ENCODE assay signal across 9 cellular contexts in genomic region chr11:96061730-96062524, GRCh38.
DNase-seq lines count a peak whose midpoint lies in the region; ATAC-seq and TF ChIP-seq lines count a peak whose summit lies in the region.
"Had no signal": no experiment of that assay in that cellular context is flagged by ENCODE, and none has a peak within 500 bp of the region (broad histone marks: within the 10 kb centered on the region; RNA-seq: fewer than 3 reads in every experiment).

No MANE protein-coding gene starts in this region.

- whole genome bisulfite sequencing in mesendoderm (ENCODE audit: extremely low coverage, insufficient coverage, low lambda C conversion rate): no CpG with 5 or more reads among the region's 3 CpGs

- H2AFZ ChIP-seq in DND-41 (ENCODE audit: low read depth, low read length) (no peak overlapping the region), PC-3 (ENCODE audit: low read length) (no peak overlapping the region; the same call in 1 of the 2 replicates)

- H4K20me1 ChIP-seq in DND-41 (ENCODE audit: insufficient read depth, low read length) (no peaks in the 10 kb centered on the region), PC-3 (ENCODE audit: low read length) (no peaks in the 10 kb centered on the region)

- H2BK120ac ChIP-seq in mesendoderm (ENCODE audit: low read depth, low read length): no peak overlapping the region

- H3K9ac ChIP-seq in DND-41 (ENCODE audit: low read depth, low read length): no peak overlapping the region
- H3K9ac ChIP-seq in PC-3 (ENCODE audit: low read length): peak overlapping the region; percentile 16; the same call in 1 of the 2 replicates
- H3K9ac ChIP-seq in mesendoderm (ENCODE audit: low read length): no peak overlapping the region

- H3K4me1 ChIP-seq in DND-41 (ENCODE audit: insufficient read depth, low read length): 0 out of 2 replicates have a peak, but pooled peaks cover 7% of the 10 kb centered on the region
- H3K4me1 ChIP-seq in PC-3 (ENCODE audit: insufficient read depth, low read length): peaks cover 27% of the 10 kb centered on the region
- no peaks in the 10 kb centered on the region for H3K4me1 ChIP-seq in mesendoderm (ENCODE audit: control insufficient read depth, low read depth, low read length)

- H3K23ac ChIP-seq in mesendoderm (ENCODE audit: low read length): no peak overlapping the region

- no peak overlapping the region for H3K56ac ChIP-seq in mesendoderm (ENCODE audit: low read length)

- H3K36me3 ChIP-seq in DND-41 (ENCODE audit: insufficient read depth, low read length): no peaks in the 10 kb centered on the region
- H3K36me3 ChIP-seq in PC-3 (ENCODE audit: low read depth, low read length): no peaks in the 10 kb centered on the region
- no peaks in the 10 kb centered on the region for H3K36me3 ChIP-seq in mesendoderm (ENCODE audit: control insufficient read depth, insufficient read depth, low read length)

- BruUV-seq in PC-3 (replicated peaks; lab: Mats Ljungman, UMichigan): no TSS peak

- no peak overlapping the region for H3K4me3 ChIP-seq in DND-41 (ENCODE audit: low read depth in 1 of 2, low read length in 2 of 2)
- peak overlapping the region; percentile 4; the same call in 1 of the 2 replicates for H3K4me3 ChIP-seq in PC-3 (ENCODE audit: low read length)
- H3K4me3 ChIP-seq in foreskin fibroblast (ENCODE audit: low read depth in 1 of 2, low read length in 2 of 2): no peak overlapping the region
- no peak overlapping the region for H3K4me3 ChIP-seq in mesendoderm (ENCODE audit: low read length)

- no peak overlapping the region for H3K18ac ChIP-seq in mesendoderm (ENCODE audit: low read length)

- H3K27me3 ChIP-seq in DND-41 (ENCODE audit: insufficient read depth, low read length, poor library complexity) (no peaks in the 10 kb centered on the region), PC-3 (ENCODE audit: low read length) (no peaks in the 10 kb centered on the region), mesendoderm (ENCODE audit: insufficient read depth, low read length, poor library complexity) (no peaks in the 10 kb centered on the region)

- peaks cover 5% of the 10 kb centered on the region for H3F3A ChIP-seq in PC-3 (ENCODE audit: low read length, unreplicated experiment)

- H4K8ac ChIP-seq in mesendoderm (ENCODE audit: low read depth, low read length): no peak overlapping the region

- DNase-seq in DND-41: no peak
- peak; percentile 81 for DNase-seq in PC-3
- peak; percentile 26 to 44 for DNase-seq in foreskin fibroblast
- no peak for DNase-seq in NCI-H128 (lab: John Stamatoyannopoulos, UW; ENCODE audit: unreplicated experiment)
- no peak for DNase-seq in SKM-1 treated with dmso at 0.1 percent for 144 hours (lab: John Stamatoyannopoulos, UW; ENCODE audit: unreplicated experiment)
- no peak for DNase-seq in mesendoderm
- no peak for DNase-seq in GM03348 (ENCODE audit: low spot score)
- DNase-seq: activated effector memory CD4-positive, alpha-beta T cell treated with anti-CD3 and anti-CD28 coated beads, Interleukin-2, amount 50 U/mL, for 16 hours had no signal

- no peak overlapping the region for H3K27ac ChIP-seq in DND-41 (ENCODE audit: low read length)
- peak overlapping the region; percentile 64 for H3K27ac ChIP-seq in PC-3 (ENCODE audit: low read length)
- no peak overlapping the region for H3K27ac ChIP-seq in mesendoderm (ENCODE audit: low read depth, low read length)

- no peak overlapping the region for H4K5ac ChIP-seq in mesendoderm (ENCODE audit: low read length)

- H3K79me1 ChIP-seq in mesendoderm (ENCODE audit: low read length): no peaks in the 10 kb centered on the region

- H2AK5ac ChIP-seq in mesendoderm (ENCODE audit: low read length): no peak overlapping the region

- H3K9me2 ChIP-seq in PC-3 (replicated peaks; ENCODE audit: low read length): no peaks in the 10 kb centered on the region

- POLR2A ChIA-PET in PC-3 (lab: Charles Lee; ENCODE audit: unreplicated experiment): interaction anchor here (0.6 kb wide), 1 partner anchor 169 kb away, joined by 4 read pairs; no protein-coding TSS in a partner anchor

- ATAC-seq in DND-41 (ENCODE audit: insufficient read depth, low read depth) (peak; percentile 81), GM21528 (IDR thresholded peaks at IDR 0.05; ENCODE audit: low FRiP score, unreplicated experiment) (peak; percentile 73), PC-3 (peak; percentile 86)

- intact Hi-C loops in PC-3 (cut with micrococcal nuclease): no loop called here

- CTCF ChIA-PET in PC-3 (lab: Charles Lee): interaction anchor here (1.0 kb wide), 1 partner anchor 281 kb away, joined by 5 read pairs; the partner anchor contains the start of gene MAML2

- TF ChIP-seq CTCF in DND-41 (IDR thresholded peaks at IDR 0.05; ENCODE audit: borderline replicate concordance, extremely low read depth, low read length, poor library complexity, severe bottlenecking) (no peak), PC-3 (conservative IDR thresholded peaks at IDR 0.05; ENCODE audit: low read depth, low read length) (no peak), foreskin fibroblast (IDR thresholded peaks at IDR 0.05; ENCODE audit: low read depth, low read length) (no peak)

- H3K9me3 ChIP-seq in DND-41 (ENCODE audit: insufficient read depth, low read length, severe bottlenecking) (no peaks in the 10 kb centered on the region), PC-3 (ENCODE audit: low read length) (no peaks in the 10 kb centered on the region)

- no peak overlapping the region for H2BK15ac ChIP-seq in mesendoderm (replicated peaks; ENCODE audit: low read depth)

- H3K79me2 ChIP-seq in DND-41 (ENCODE audit: insufficient read depth, low read length): no peaks in the 10 kb centered on the region
- no peaks in the 10 kb centered on the region for H3K79me2 ChIP-seq in PC-3 (ENCODE audit: low read length)
- no peaks in the 10 kb centered on the region for H3K79me2 ChIP-seq in mesendoderm (ENCODE audit: control insufficient read depth, insufficient read depth, low read length)

- H3K4me2 ChIP-seq in DND-41 (ENCODE audit: insufficient read depth, low read length) (no peak overlapping the region), PC-3 (ENCODE audit: low read length) (peak overlapping the region; percentile 49), mesendoderm (ENCODE audit: low read length) (no peak overlapping the region)

- no peak overlapping the region for H3K4ac ChIP-seq in mesendoderm (ENCODE audit: low read depth, low read length)

- no peak overlapping the region for H2BK5ac ChIP-seq in mesendoderm (ENCODE audit: low read length)

Comparison
In these comparisons a context has a peak if more than half of its experiments do, and no peak if none do; other contexts are left out.
1. DNase-seq: peak in PC-3 (single experiment) and foreskin fibroblast (2 of 2); none in DND-41 (single experiment), NCI-H128 (single experiment), SKM-1 treated with dmso at 0.1 percent for 144 hours (single experiment), mesendoderm (single experiment) and GM03348 (single experiment).
2. Peak in every context shown above with its lines, with median percentiles within 50 percentile points of each other: ATAC-seq.